In genomic region chr11:10728779-10729472, GRCh38 we compare ENCODE assay signal across 12 cellular contexts. TPM values are rescaled to one million over a fixed set of nuclear protein-coding genes. Genes with fewer than 3 reads are reported as not detected.
A peak's percentile ranks its signal among the peaks of the same experiment; 100 is the strongest.
DNase-seq lines count a peak whose midpoint lies in the region; ATAC-seq and TF ChIP-seq lines count a peak whose summit lies in the region.
"Had no signal": no experiment of that assay in that cellular context is flagged by ENCODE, and none has a peak within 500 bp of the region (broad histone marks: within the 10 kb centered on the region; RNA-seq: fewer than 3 reads in every experiment).

No MANE protein-coding gene starts in this region.

- DNase-seq in coronary artery (ENCODE audit: low spot score): peak; percentile 66
- no peak for DNase-seq in left lung
- no peak for DNase-seq in transverse colon
- no peak for DNase-seq in hippocampal formation (lab: John Stamatoyannopoulos, UW)
- DNase-seq in dedifferentiated amniotic fluid mesenchymal stem cell (ENCODE audit: extremely low spot score): no peak
- DNase-seq in esophagus muscularis mucosa (ENCODE audit: extremely low spot score): no peak
- DNase-seq: activated effector memory CD4-positive, alpha-beta T cell treated with anti-CD3 and anti-CD28 coated beads, Interleukin-2, amount 50 U/mL, for 16 hours; heart left ventricle; naive thymus-derived CD4-positive, alpha-beta T cell; stimulated activated CD4-positive, alpha-beta T cell treated with anti-CD3 and anti-CD28 coated beads, Interleukin-1b, Interleukin-23, amount 100 ng/mL, for 48 hours had no signal

- TF ChIP-seq POLR2A in transverse colon (IDR thresholded peaks at IDR 0.05) (no peak), esophagus muscularis mucosa (IDR thresholded peaks at IDR 0.05; ENCODE audit: low read depth) (no peak)

- in situ Hi-C loops in transverse colon (cut with MboI; ENCODE audit: low pct_ligation_motif_present in 1 of 4, low pct_unique_long_range_greater_than_20kb in 1 of 4, low sequenced_read_pairs in 3 of 4): loop anchor here in 2 of 4 donors (25.0 kb wide), 3 partner anchors 167 to 967 kb away; partner anchors contain the start of genes LYVE1 (in 1 of the 2) and RNF141 (in 1 of the 2)

- TF ChIP-seq CTCF in coronary artery (IDR thresholded peaks at IDR 0.05): no peak
- TF ChIP-seq CTCF in left lung (IDR thresholded peaks at IDR 0.05): no peak
- no peak for TF ChIP-seq CTCF in transverse colon (IDR thresholded peaks at IDR 0.05)
- no peak for TF ChIP-seq CTCF in esophagus muscularis mucosa (IDR thresholded peaks at IDR 0.05)

- intact Hi-C loops in left lung (cut with DNase I): no loop called here
- intact Hi-C loops in transverse colon (cut with DNase I; ENCODE audit: low total_unique reads): no loop called here
- intact Hi-C loops in esophagus muscularis mucosa (cut with DNase I): no loop called here

- ATAC-seq in left lung: peak; percentile 31
- ATAC-seq: activated CD4-positive, CD25-positive, alpha-beta regulatory T cell treated with anti-CD3 and anti-CD28 coated beads, Interleukin-2, amount 50 U/mL, for 24 hours; heart left ventricle; naive thymus-derived CD4-positive, alpha-beta T cell had no signal

- 6% methylated on average over 20 of the region's 20 CpGs for WGBS in HUES64
- 71% methylated on average over 20 of the region's 20 CpGs; no CpG with 5 or more reads in 1 of the 2 donors for WGBS in transverse colon (ENCODE audit: low coverage in 1 of 2), 2 donors
- 63% methylated on average over 14 of the region's 20 CpGs for WGBS in esophagus muscularis mucosa

- no peaks in the 10 kb centered on the region for H3K36me3 ChIP-seq in HUES64 (ENCODE audit: insufficient read depth, low read length)
- H3K36me3 ChIP-seq in left lung: no peaks in the 10 kb centered on the region
- no peaks in the 10 kb centered on the region for H3K36me3 ChIP-seq in transverse colon
- no peaks in the 10 kb centered on the region for H3K36me3 ChIP-seq in esophagus muscularis mucosa
- H3K36me3 ChIP-seq: heart left ventricle had no signal

- TF ChIP-seq EP300 in transverse colon (IDR thresholded peaks at IDR 0.05; ENCODE audit: low read depth): no peak
- no peak for TF ChIP-seq EP300 in esophagus muscularis mucosa (IDR thresholded peaks at IDR 0.05)

- no peak overlapping the region for H3K27ac ChIP-seq in HUES64 (ENCODE audit: low read depth, low read length)
- H3K27ac ChIP-seq in coronary artery: no peak overlapping the region
- peak overlapping the region in 1 of 2 donors; percentile 19 for H3K27ac ChIP-seq in left lung
- peak overlapping the region; percentile 31 to 46 (median 40) for H3K27ac ChIP-seq in transverse colon
- H3K27ac ChIP-seq in esophagus muscularis mucosa (replicated peaks in 1 of 4): peak overlapping the region in 1 of 4 donors; percentile 6
- H3K27ac ChIP-seq: heart left ventricle had no signal

- H3K4me1 ChIP-seq in HUES64 (ENCODE audit: insufficient read depth, low read length) (no peaks in the 10 kb centered on the region), left lung (peaks cover 7 to 32% of the 10 kb centered on the region in 2 donors), transverse colon (peaks cover 0 to 9% (median 4%) of the 10 kb centered on the region in 4 donors), esophagus muscularis mucosa (peaks cover 0 to 32% (median 22%) of the 10 kb centered on the region in 4 donors)

- H3K27me3 ChIP-seq in HUES64 (ENCODE audit: insufficient read depth, low read length) (no peaks in the 10 kb centered on the region), left lung (peaks cover 0 to 12% of the 10 kb centered on the region in 2 donors), transverse colon (no peaks in the 10 kb centered on the region), esophagus muscularis mucosa (no peaks in the 10 kb centered on the region)

- H3K4me3 ChIP-seq in HUES64 (ENCODE audit: low read length): peak overlapping the region; percentile 60
- no peak overlapping the region for H3K4me3 ChIP-seq in coronary artery
- H3K4me3 ChIP-seq in left lung: no peak overlapping the region
- no peak overlapping the region for H3K4me3 ChIP-seq in transverse colon
- H3K4me3 ChIP-seq in esophagus muscularis mucosa: no peak overlapping the region
- H3K4me3 ChIP-seq: heart left ventricle had no signal

- H3K9me3 ChIP-seq in HUES64 (ENCODE audit: insufficient read depth, low read depth, low read length) (no peaks in the 10 kb centered on the region), left lung (no peaks in the 10 kb centered on the region), transverse colon (no peaks in the 10 kb centered on the region), esophagus muscularis mucosa (no peaks in the 10 kb centered on the region)

- peak overlapping the region; percentile 58 for H3K9ac ChIP-seq in HUES64 (ENCODE audit: low read depth, low read length)

RNA-seq across cellular contexts. Expression of gene CTR9, which starts 22.1 kb away (rescaled TPM):
- 35.5 TPM for polyA plus RNA-seq in HUES64 (2013, experiment 1 of 2)
- polyA plus RNA-seq in HUES64 (2013, experiment 2 of 2): 33.5 TPM
- total RNA-seq in left lung (10 to 100 TPM; 33.8 to 38.4 TPM), transverse colon (10 to 100 TPM; 21.3 to 41.2 (median 25.5) TPM), esophagus muscularis mucosa (10 to 100 TPM; 17.9 to 26.6 (median 19.4) TPM)

RNA-seq across cellular contexts. Expression of gene IRAG1, which starts 35.4 kb away (rescaled TPM):
- polyA plus RNA-seq in HUES64 (2013, experiment 1 of 2): 2.5 TPM
- polyA plus RNA-seq in HUES64 (2013, experiment 2 of 2): 3.7 TPM
- total RNA-seq in left lung (10 to 100 TPM; 17.0 to 17.5 TPM), transverse colon (10 to 100 TPM; 19.4 to 48.8 (median 24.9) TPM), esophagus muscularis mucosa (100 to 1,000 TPM; 205 to 338 (median 276) TPM)
- polyA plus RNA-seq: naive thymus-derived CD4-positive, alpha-beta T cell had no signal

Comparison
In these comparisons a context has a peak if more than half of its experiments do, and no peak if none do; other contexts are left out.
1. H3K27ac ChIP-seq: peak in transverse colon (4 of 4); none in HUES64 (single experiment) and coronary artery (0 of 2).
2. RNA of gene IRAG1, which starts 35.4 kb away (total RNA-seq): 205 to 338 TPM in esophagus muscularis mucosa; 19.4 to 48.8 TPM in transverse colon and 17.0 to 17.5 TPM in left lung; every median in the first group is over 4 times any median in the second.